8 cellular contexts compared by ENCODE assay signal in genomic region chr17:7046725-7047397, GRCh38. TPM values are rescaled to one million over a fixed set of nuclear protein-coding genes. Genes with fewer than 3 reads are reported as not detected.
DNase-seq lines count a peak whose midpoint lies in the region; ATAC-seq, FAIRE-seq and TF ChIP-seq lines count a peak whose summit lies in the region.
"Not testable (repeated sequence)": the region's sequence is repeated elsewhere in the genome, so short reads cannot be mapped to it uniquely, and the experiment has no call there.

No MANE protein-coding gene starts in this region.

- H3K4me3 ChIP-seq in endothelial cell of umbilical vein (replicated peaks in 1 of 3; ENCODE audit: insufficient read depth in 1 of 3, low read depth in 1 of 3, low read length in 3 of 3); liver (ENCODE audit: low read depth in 1 of 3, low read length in 3 of 3); skeletal muscle satellite cell (ENCODE audit: low read length): not testable (repeated sequence)
- H3K4me3 ChIP-seq in upper lobe of right lung = peak overlapping the region; percentile 49

- H3K9me1 ChIP-seq in endothelial cell of umbilical vein (replicated peaks; ENCODE audit: control insufficient read depth, extremely low read depth, insufficient read depth, low read length) = not testable (repeated sequence)

- H3K36me3 Mint-ChIP-seq in activated naive CD4-positive, alpha-beta T cell treated with anti-CD3 and anti-CD28 coated beads, Interleukin-2, amount 50 U/mL, for 24 hours = not testable (repeated sequence)

- DNase-seq in GM12891 (ENCODE audit: insufficient read length, low spot score); endothelial cell of umbilical vein (ENCODE audit: low read depth, low spot score); upper lobe of right lung: not testable (repeated sequence)
- DNase-seq in NOMO-1 (lab: John Stamatoyannopoulos, UW; ENCODE audit: unreplicated experiment in 2 of 2) = peak; percentile 24 to 62
- DNase-seq in activated CD4-positive, alpha-beta T cell treated with anti-CD3 and anti-CD28 coated beads for 1 hour = peak; percentile 57

- POLR2A ChIA-PET in endothelial cell of umbilical vein (lab: Charles Lee) = interaction anchor here (0.7 to 1.0 kb wide), 2 partner anchors 14 to 23 kb away, joined by 3 read pairs; no protein-coding TSS in a partner anchor

- TF ChIP-seq RAD21 in liver (IDR thresholded peaks at IDR 0.05) = not testable (repeated sequence)

- H3K36me3 ChIP-seq in endothelial cell of umbilical vein (ENCODE audit: control insufficient read depth in 2 of 2, extremely low read depth in 1 of 2, insufficient read depth in 2 of 2, low read length in 2 of 2); liver (ENCODE audit: control insufficient read depth in 4 of 4, insufficient read depth in 3 of 4, low read depth in 1 of 4, low read length in 3 of 4); skeletal muscle satellite cell (ENCODE audit: insufficient read depth, low read length); upper lobe of right lung: not testable (repeated sequence)

- not testable (repeated sequence) for H3K9me3 Mint-ChIP-seq in activated naive CD4-positive, alpha-beta T cell treated with anti-CD3 and anti-CD28 coated beads, Interleukin-2, amount 50 U/mL, for 24 hours

- H3K4me3 Mint-ChIP-seq in activated naive CD4-positive, alpha-beta T cell treated with anti-CD3 and anti-CD28 coated beads, Interleukin-2, amount 50 U/mL, for 24 hours = peak overlapping the region; percentile 82

- peak; percentile 83 for FAIRE-seq in GM12891 (lab: Jason Lieb, UNC)
- FAIRE-seq in endothelial cell of umbilical vein (lab: Jason Lieb, UNC) = not testable (repeated sequence)

- H3K27me3 Mint-ChIP-seq in activated naive CD4-positive, alpha-beta T cell treated with anti-CD3 and anti-CD28 coated beads, Interleukin-2, amount 50 U/mL, for 24 hours = not testable (repeated sequence)

- H3K9ac ChIP-seq in endothelial cell of umbilical vein (replicated peaks; ENCODE audit: extremely low read depth, insufficient read depth, low read length); liver (ENCODE audit: low read depth in 1 of 2, low read length in 2 of 2); skeletal muscle satellite cell (ENCODE audit: low read depth, low read length): not testable (repeated sequence)

- not testable (repeated sequence) for BruUV-seq in endothelial cell of umbilical vein (replicated peaks; lab: Mats Ljungman, UMichigan)

- not testable (repeated sequence) for TF ChIP-seq CTCF in endothelial cell of umbilical vein (IDR thresholded peaks at IDR 0.05; ENCODE audit: extremely low read depth in 1 of 2, insufficient read depth in 1 of 2, low read depth in 1 of 2, low read length in 2 of 2); liver (IDR thresholded peaks at IDR 0.05; ENCODE audit: low read depth, low read length, missing input control); upper lobe of right lung (IDR thresholded peaks at IDR 0.05)

- not testable (repeated sequence) for H4K20me1 ChIP-seq in endothelial cell of umbilical vein (replicated peaks; ENCODE audit: control insufficient read depth, extremely low read depth, insufficient read depth, low read length)

- TF ChIP-seq POLR2A in GM12891 (IDR thresholded peaks at IDR 0.05; ENCODE audit: low read depth, low read length); endothelial cell of umbilical vein (IDR thresholded peaks at IDR 0.05; ENCODE audit: low read depth, low read length): not testable (repeated sequence)

- peak overlapping the region; percentile 31 for H2AFZ ChIP-seq in endothelial cell of umbilical vein (ENCODE audit: low read depth, low read length)

- H3K4me1 ChIP-seq in endothelial cell of umbilical vein (ENCODE audit: control insufficient read depth, extremely low read depth, insufficient read depth, low read length) (peaks cover 27% of the 10 kb centered on the region), liver (ENCODE audit: control insufficient read depth in 4 of 4, insufficient read depth in 4 of 4, low read length in 3 of 4) (peaks cover 10 to 48% (median 33%) of the 10 kb centered on the region in 4 donors), skeletal muscle satellite cell (ENCODE audit: control insufficient read depth, insufficient read depth, low read length) (peaks cover 13% of the 10 kb centered on the region), upper lobe of right lung (peaks cover 37% of the 10 kb centered on the region)

- peak overlapping the region; percentile 26 for H3K27ac Mint-ChIP-seq in activated naive CD4-positive, alpha-beta T cell treated with anti-CD3 and anti-CD28 coated beads, Interleukin-2, amount 50 U/mL, for 24 hours

- dilution Hi-C loops in endothelial cell of umbilical vein (cut with MboI; ENCODE audit: extremely low pct_ligation_motif_present, low sequenced_read_pairs) = not testable (repeated sequence)

- not testable (repeated sequence) for H3K9me3 ChIP-seq in endothelial cell of umbilical vein (replicated peaks; ENCODE audit: control insufficient read depth, insufficient read depth, low read length); liver (ENCODE audit: control insufficient read depth in 4 of 4, low read length in 3 of 4); skeletal muscle satellite cell (replicated peaks; ENCODE audit: low read length); upper lobe of right lung

- H3K27me3 ChIP-seq in endothelial cell of umbilical vein (ENCODE audit: control insufficient read depth in 2 of 2, insufficient read depth in 2 of 2, low read length in 2 of 2); liver (ENCODE audit: control insufficient read depth in 4 of 4, insufficient read depth in 4 of 4, low read length in 3 of 4); upper lobe of right lung: not testable (repeated sequence)
- H3K27me3 ChIP-seq in skeletal muscle satellite cell (ENCODE audit: control insufficient read depth, insufficient read depth, low read length) = peaks cover 33% of the 10 kb centered on the region

- not testable (repeated sequence) for H3K27ac ChIP-seq in endothelial cell of umbilical vein (ENCODE audit: insufficient read depth, low read depth, low read length); liver (ENCODE audit: low read depth in 1 of 2, low read length in 2 of 2)
- peak overlapping the region; percentile 86 for H3K27ac ChIP-seq in upper lobe of right lung

- CTCF ChIA-PET in endothelial cell of umbilical vein (lab: Charles Lee) = interaction anchor here (0.8 to 5.9 kb wide), 30 partner anchors 8 to 514 kb away, joined by 3 to 223 read pairs (median 8); partner anchors contain the start of genes ACADVL, ASGR1, DLG4 and GABARAP

- H3K4me1 Mint-ChIP-seq in activated naive CD4-positive, alpha-beta T cell treated with anti-CD3 and anti-CD28 coated beads, Interleukin-2, amount 50 U/mL, for 24 hours = peaks cover 32% of the 10 kb centered on the region

- ATAC-seq in upper lobe of right lung = not testable (repeated sequence)

- not testable (repeated sequence) for H3K4me2 ChIP-seq in endothelial cell of umbilical vein (ENCODE audit: insufficient read depth, low read length)
- H3K4me2 ChIP-seq in skeletal muscle satellite cell (ENCODE audit: low read length) = peak overlapping the region; percentile 31

- intact Hi-C loops in endothelial cell of umbilical vein (cut with micrococcal nuclease) = loop anchor here (1.0 kb wide), 2 partner anchors 89 to 130 kb away; no protein-coding TSS in a partner anchor
- intact Hi-C loops in upper lobe of right lung (cut with DNase I) = not testable (repeated sequence)

- H3K79me2 ChIP-seq in endothelial cell of umbilical vein (ENCODE audit: control insufficient read depth, insufficient read depth, low read length) = not testable (repeated sequence)

- 15% methylated on average over 26 of the region's 26 CpGs for WGBS in liver

RNA-seq across cellular contexts. Expression of gene SLC16A11, which starts 3.0 kb away (rescaled TPM):
- polyA plus RNA-seq in GM12891 (2012; ENCODE audit: low read depth, missing spikeins) = 2.0 TPM
- total RNA-seq in endothelial cell of umbilical vein (0.53 and 0.95 TPM in 2 replicates), liver (1 to 10 TPM; 1.7 to 3.3 TPM), upper lobe of right lung (6.8 TPM)
- polyA plus RNA-seq in endothelial cell of umbilical vein (1.1 and 1.4 TPM in 2 replicates), liver (1 to 10 TPM; 3.0 to 8.2 TPM)
- polyA plus RNA-seq in endothelial cell of umbilical vein (2011; cell fraction: cytosol; rRNA removed) = 0.52 and 0.68 TPM in 2 replicates
- polyA plus RNA-seq in endothelial cell of umbilical vein (2011; cell fraction: nucleus; rRNA removed) = 1.8 and 2.0 TPM in 2 replicates
- polyA plus RNA-seq in endothelial cell of umbilical vein (2012) = 0.21 and 0.46 TPM in 2 replicates
- polyA minus RNA-seq in endothelial cell of umbilical vein = not detected in 2 replicates
- polyA minus RNA-seq in endothelial cell of umbilical vein (2011; cell fraction: cytosol; rRNA and poly(A)+ RNA removed) = not detected
- polyA minus RNA-seq in endothelial cell of umbilical vein (2011; cell fraction: nucleus; rRNA and poly(A)+ RNA removed) = 1.2 TPM in 1 of 2 replicates, not detected in the other
- total RNA-seq in skeletal muscle satellite cell (2012; rRNA removed) = under 0.01 TPM in 1 of 2 replicates, not detected in the other

RNA-seq across cellular contexts. Expression of gene SLC16A13, which starts 11.0 kb away (rescaled TPM):
- 3.4 TPM for polyA plus RNA-seq in GM12891 (2012; ENCODE audit: low read depth, missing spikeins)
- total RNA-seq in endothelial cell of umbilical vein = 18.6 and 24.7 TPM in 2 replicates
- 16.8 and 18.4 TPM in 2 replicates for polyA plus RNA-seq in endothelial cell of umbilical vein
- 6.4 and 8.0 TPM in 2 replicates for polyA plus RNA-seq in endothelial cell of umbilical vein (2011; cell fraction: cytosol; rRNA removed)
- polyA plus RNA-seq in endothelial cell of umbilical vein (2011; cell fraction: nucleus; rRNA removed) = 8.8 and 10.8 TPM in 2 replicates
- 7.9 and 12.0 TPM in 2 replicates for polyA plus RNA-seq in endothelial cell of umbilical vein (2012)
- polyA minus RNA-seq in endothelial cell of umbilical vein = 13.8 and 17.9 TPM in 2 replicates
- polyA minus RNA-seq in endothelial cell of umbilical vein (2011; cell fraction: cytosol; rRNA and poly(A)+ RNA removed) = 1.8 TPM
- polyA minus RNA-seq in endothelial cell of umbilical vein (2011; cell fraction: nucleus; rRNA and poly(A)+ RNA removed) = 5.2 and 6.5 TPM in 2 replicates
- 10 to 100 TPM in 1 of 2 donors, 1 to 10 TPM in 1; 2.3 to 26.6 TPM for total RNA-seq in liver
- 10 to 100 TPM; 33.3 to 43.2 TPM for polyA plus RNA-seq in liver
- total RNA-seq in skeletal muscle satellite cell (2012; rRNA removed) = 0.76 and 0.87 TPM in 2 replicates
- 10.1 TPM for total RNA-seq in upper lobe of right lung

RNA-seq across cellular contexts. Expression of gene BCL6B, which starts 24.0 kb away (rescaled TPM):
- polyA plus RNA-seq in GM12891 (2012; ENCODE audit: low read depth, missing spikeins) = 0.36 TPM
- total RNA-seq in endothelial cell of umbilical vein = 160 and 163 TPM in 2 replicates
- polyA plus RNA-seq in endothelial cell of umbilical vein = 93.5 and 94.5 TPM in 2 replicates
- 43.3 and 56.6 TPM in 2 replicates for polyA plus RNA-seq in endothelial cell of umbilical vein (2011; cell fraction: cytosol; rRNA removed)
- 146 and 202 TPM in 2 replicates for polyA plus RNA-seq in endothelial cell of umbilical vein (2011; cell fraction: nucleus; rRNA removed)
- 100 and 123 TPM in 2 replicates for polyA plus RNA-seq in endothelial cell of umbilical vein (2012)
- polyA minus RNA-seq in endothelial cell of umbilical vein = 66.4 and 74.7 TPM in 2 replicates
- polyA minus RNA-seq in endothelial cell of umbilical vein (2011; cell fraction: cytosol; rRNA and poly(A)+ RNA removed) = not detected
- polyA minus RNA-seq in endothelial cell of umbilical vein (2011; cell fraction: nucleus; rRNA and poly(A)+ RNA removed) = 69.6 and 113 TPM in 2 replicates
- total RNA-seq in liver = 1 to 10 TPM; 1.1 to 5.7 TPM
- polyA plus RNA-seq in liver = 1 to 10 TPM; 1.7 to 1.8 TPM
- under 0.01 TPM in 1 of 2 replicates, not detected in the other for total RNA-seq in skeletal muscle satellite cell (2012; rRNA removed)
- 42.6 TPM for total RNA-seq in upper lobe of right lung

RNA-seq across cellular contexts. Expression of gene CLEC10A, which starts 33.2 kb away (rescaled TPM):
- polyA plus RNA-seq in GM12891 (2012; ENCODE audit: low read depth, missing spikeins) = not detected
- total RNA-seq in endothelial cell of umbilical vein (not detected in 2 replicates), liver (1 to 10 TPM; 3.1 to 3.8 TPM), upper lobe of right lung (12.6 TPM)
- polyA plus RNA-seq in endothelial cell of umbilical vein (0.14 and 0.18 TPM in 2 replicates), liver (1 to 10 TPM; 1.4 to 4.0 TPM)
- 0.17 and 0.18 TPM in 2 replicates for polyA plus RNA-seq in endothelial cell of umbilical vein (2011; cell fraction: cytosol; rRNA removed)
- polyA plus RNA-seq in endothelial cell of umbilical vein (2011; cell fraction: nucleus; rRNA removed) = 0.17 and 0.25 TPM in 2 replicates
- not detected in 2 replicates for polyA plus RNA-seq in endothelial cell of umbilical vein (2012)
- polyA minus RNA-seq in endothelial cell of umbilical vein = not detected in 2 replicates
- not detected for polyA minus RNA-seq in endothelial cell of umbilical vein (2011; cell fraction: cytosol; rRNA and poly(A)+ RNA removed)
- not detected in 2 replicates for polyA minus RNA-seq in endothelial cell of umbilical vein (2011; cell fraction: nucleus; rRNA and poly(A)+ RNA removed)
- not detected in 2 replicates for total RNA-seq in skeletal muscle satellite cell (2012; rRNA removed)

RNA-seq across cellular contexts. Expression of gene RNASEK, which starts 34.4 kb away (rescaled TPM):
- 303 TPM for polyA plus RNA-seq in GM12891 (2012; ENCODE audit: low read depth, missing spikeins)
- 272 and 287 TPM in 2 replicates for total RNA-seq in endothelial cell of umbilical vein
- polyA plus RNA-seq in endothelial cell of umbilical vein = 309 and 319 TPM in 2 replicates
- 279 and 315 TPM in 2 replicates for polyA plus RNA-seq in endothelial cell of umbilical vein (2011; cell fraction: cytosol; rRNA removed)
- 116 and 141 TPM in 2 replicates for polyA plus RNA-seq in endothelial cell of umbilical vein (2011; cell fraction: nucleus; rRNA removed)
- 589 and 679 TPM in 2 replicates for polyA plus RNA-seq in endothelial cell of umbilical vein (2012)
- polyA minus RNA-seq in endothelial cell of umbilical vein = 196 and 216 TPM in 2 replicates
- 135 TPM for polyA minus RNA-seq in endothelial cell of umbilical vein (2011; cell fraction: cytosol; rRNA and poly(A)+ RNA removed)
- polyA minus RNA-seq in endothelial cell of umbilical vein (2011; cell fraction: nucleus; rRNA and poly(A)+ RNA removed) = 63.9 and 81.2 TPM in 2 replicates
- 10 to 100 TPM; 13.5 to 65.5 TPM for total RNA-seq in liver
- polyA plus RNA-seq in liver = 100 to 1,000 TPM; 196 to 384 TPM
- total RNA-seq in skeletal muscle satellite cell (2012; rRNA removed) = 26.2 and 28.4 TPM in 2 replicates
- total RNA-seq in upper lobe of right lung = 284 TPM
